ENCODE assay signal across 8 cellular contexts in the genomic region with DNA sequence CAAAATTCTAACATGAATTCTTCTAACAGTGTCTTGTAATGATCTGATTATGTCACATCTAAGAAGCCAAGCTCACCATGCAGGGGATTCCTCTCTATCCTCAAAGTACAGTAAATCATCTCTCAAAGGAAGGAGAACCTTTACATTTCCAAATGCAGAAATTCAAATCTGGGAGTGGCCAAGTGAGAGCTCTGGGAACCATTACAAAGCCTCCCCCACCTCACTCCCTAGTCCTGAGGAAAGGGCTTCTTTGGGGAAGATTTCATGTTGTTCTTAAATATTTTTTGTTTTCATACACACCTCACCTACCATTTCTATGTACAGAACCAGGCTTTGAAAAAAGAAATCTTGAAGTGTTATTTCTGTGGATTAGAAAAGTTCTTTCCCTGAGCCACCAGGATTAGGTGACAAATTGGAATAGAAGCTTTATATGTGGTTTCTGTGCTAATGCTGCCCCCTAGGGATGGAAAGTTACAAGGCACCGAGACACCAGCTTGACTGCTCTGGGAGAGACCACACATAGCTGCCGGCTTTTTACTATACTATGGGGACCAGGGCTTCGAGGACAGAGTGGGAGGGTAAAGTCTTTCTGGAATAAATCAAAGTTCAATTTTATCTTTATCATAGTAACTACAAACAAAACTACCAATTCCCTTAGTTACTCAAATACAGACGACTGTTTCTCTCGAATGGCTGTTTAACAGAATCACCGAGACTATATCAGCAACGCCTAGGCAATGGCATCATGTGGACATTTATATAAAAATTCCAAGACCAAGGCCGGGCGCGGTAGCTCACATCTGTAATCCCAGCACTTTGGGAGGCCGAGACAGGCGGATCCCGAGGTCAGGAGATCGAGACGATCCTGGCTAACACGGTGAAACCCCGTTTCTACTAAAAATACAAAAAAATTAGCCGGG.
DNase-seq lines count a peak whose midpoint lies in the region; ATAC-seq, FAIRE-seq and TF ChIP-seq lines count a peak whose summit lies in the region.

No MANE protein-coding gene starts in this region.

- no peak for TF ChIP-seq EP300 in GM12878 (IDR thresholded peaks at IDR 0.05; ENCODE audit: borderline replicate concordance in 1 of 2, control insufficient read depth in 1 of 2, low read depth in 2 of 2, low read length in 2 of 2)

- H3K27me3 ChIP-seq in GM12878 (replicated peaks in 1 of 2; ENCODE audit: control insufficient read depth in 2 of 2, insufficient read depth in 2 of 2, low read length in 1 of 2) (no peaks in the 10 kb centered on the region), small intestine (ENCODE audit: control insufficient read depth in 2 of 2, insufficient read depth in 2 of 2, low read length in 2 of 2) (no peaks in the 10 kb centered on the region)

- H3K79me2 ChIP-seq in GM12878 (ENCODE audit: control insufficient read depth, insufficient read depth, low read length) = no peaks in the 10 kb centered on the region; the same call in 1 of the 2 replicates

- SMC1A ChIA-PET in GM12878 (lab: Charles Lee; ENCODE audit: uncharacterized antibody, unreplicated experiment) = interaction anchor here (0.7 to 10.5 kb wide), 25 partner anchors 9 to 188 kb away, joined by 3 to 131 read pairs (median 3); no protein-coding TSS in a partner anchor

- BruUV-seq in GM12878 (replicated peaks; lab: Mats Ljungman, UMichigan) = no TSS peak

- RAD21 ChIA-PET in GM12878 (lab: Charles Lee; ENCODE audit: unreplicated experiment) = interaction anchor here (0.6 to 4.2 kb wide), 24 partner anchors 8 to 430 kb away, joined by 3 to 78 read pairs (median 4); no protein-coding TSS in a partner anchor

- TF ChIP-seq CTCF in GM13977 (IDR thresholded peaks at IDR 0.05; ENCODE audit: extremely low read depth, insufficient read depth, missing control alignments) (peak; percentile 74), GM12878 (IDR thresholded peaks at IDR 0.05 in 2 of 3, conservative IDR thresholded peaks at IDR 0.05 in 1 of 3; ENCODE audit: control insufficient read depth in 2 of 3, extremely low read depth in 1 of 3, insufficient read depth in 1 of 3, low read depth in 3 of 3, low read length in 3 of 3) (peak; percentile 71 to 90 (median 82))

- no peak overlapping the region for H3K9ac ChIP-seq in GM12878 (ENCODE audit: control insufficient read depth, insufficient read depth, low read length)

- H3K27ac ChIP-seq in GM12878 (ENCODE audit: control insufficient read depth, insufficient read depth) = no peak overlapping the region
- no peak overlapping the region for H3K27ac ChIP-seq in small intestine (ENCODE audit: low read depth in 1 of 2, low read length in 1 of 2)

- POLR2A ChIA-PET in GM12878 (lab: Charles Lee) = interaction anchor here (0.6 to 1.3 kb wide), 5 partner anchors 28 to 168 kb away, joined by 3 to 7 read pairs (median 4); no protein-coding TSS in a partner anchor

- H3K9me3 ChIP-seq in GM12878 (replicated peaks; ENCODE audit: control insufficient read depth, insufficient read depth, low read length) = no peaks in the 10 kb centered on the region
- H3K9me3 ChIP-seq in small intestine (ENCODE audit: control insufficient read depth, low read depth) = no peaks in the 10 kb centered on the region

- CTCF ChIA-PET in GM12878 (lab: Yijun Ruan, JAX) = interaction anchor here (0.6 to 8.0 kb wide), 43 partner anchors 9 to 887 kb away, joined by 3 to 150 read pairs (median 5); no protein-coding TSS in a partner anchor

- intact Hi-C loops in GM12878 (cut with micrococcal nuclease; ENCODE audit: unreplicated experiment) = loop anchor here (1.0 kb wide), 2 partner anchors 39 to 171 kb away; no protein-coding TSS in a partner anchor

- H3K4me3 ChIP-seq in GM12878 (no peak overlapping the region), small intestine (ENCODE audit: low read depth in 1 of 2, low read length in 2 of 2) (no peak overlapping the region)

- whole genome bisulfite sequencing in GM12878 (ENCODE audit: insufficient coverage, insufficient replicate concordance, low lambda C conversion rate, missing lambda C conversion rate) = 70% methylated on average over 18 of the region's 18 CpGs
- WGBS in small intestine, 3 donors = 70 to 73% (median 70%) methylated on average over 17 to 18 of the region's 18 CpGs

- H3K36me3 ChIP-seq in GM12878 (ENCODE audit: control insufficient read depth in 2 of 2, insufficient read depth in 2 of 2, low read length in 1 of 2) (peaks cover 15% of the 10 kb centered on the region in 2 experiments), small intestine (ENCODE audit: control insufficient read depth in 2 of 2, insufficient read depth in 2 of 2, low read length in 2 of 2) (no peaks in the 10 kb centered on the region)

- no peaks in the 10 kb centered on the region for H4K20me1 ChIP-seq in GM12878 (ENCODE audit: control insufficient read depth, insufficient read depth)

- ATAC-seq in GM12878 (peak; percentile 94), GM21528 (IDR thresholded peaks at IDR 0.05; ENCODE audit: low FRiP score, unreplicated experiment) (no peak)

- in situ Hi-C loops in GM13977 (cut with MboI; ENCODE audit: low pct_unique_long_range_greater_than_20kb, low sequenced_read_pairs, unreplicated experiment) = loop anchor here (10.0 kb wide), 1 partner anchor 171 kb away; no protein-coding TSS in a partner anchor
- in situ Hi-C loops in GM12878 (cut with MboI) = loop anchor here (5.0 kb wide), 1 partner anchor 173 kb away; no protein-coding TSS in a partner anchor

- no peak overlapping the region for H3K4me2 ChIP-seq in GM12878 (ENCODE audit: control insufficient read depth, insufficient read depth)

- H2AFZ ChIP-seq in GM12878 (ENCODE audit: control insufficient read depth, low read depth, low read length) = no peak overlapping the region

- TF ChIP-seq POLR2A in GM12878 (IDR thresholded peaks at IDR 0.05; ENCODE audit: low read depth, low read length) = no peak

- peaks cover 12% of the 10 kb centered on the region for H3K4me1 ChIP-seq in GM12878 (ENCODE audit: control insufficient read depth, insufficient read depth, low read length)
- H3K4me1 ChIP-seq in small intestine (ENCODE audit: control insufficient read depth in 2 of 2, insufficient read depth in 1 of 2, low read depth in 1 of 2, low read length in 1 of 2) = no peaks in the 10 kb centered on the region

- TF ChIP-seq RAD21 in GM12878 (IDR thresholded peaks at IDR 0.05; ENCODE audit: insufficient read depth, low read depth, low read length) = peak; percentile 88

- FAIRE-seq in GM12878 (lab: Jason Lieb, UNC) (peak; percentile 86), small intestine (lab: Jason Lieb, UNC) (no peak)

- DNase-seq in A172 (ENCODE audit: low spot score) (peak; percentile 88), GM13977 (ENCODE audit: low spot score) (peak; percentile 65), NCI-H2029 (lab: John Stamatoyannopoulos, UW) (peak; percentile 32), T-helper 22 cell (ENCODE audit: low read depth) (peak; percentile 24), GM12878 (ENCODE audit: low read depth, low spot score) (peak; percentile 53), iPS DF 4.7 (ENCODE audit: extremely low read depth, low spot score) (peak; percentile 72), small intestine (peak; percentile 78)

TF ChIP-seq in GM12878, 131 proteins besides CTCF, POLR2A, EP300 and RAD21:
- TF ChIP-seq RUNX3 (IDR thresholded peaks at IDR 0.05; ENCODE audit: low read length) = peak; percentile 72
- no peak for TF ChIP-seq NR2C1 (IDR thresholded peaks at IDR 0.05)
- peak; percentile 85 for TF ChIP-seq SMC3 (IDR thresholded peaks at IDR 0.05; ENCODE audit: borderline replicate concordance, low read length)
- no peak for TF ChIP-seq LARP7 (IDR thresholded peaks at IDR 0.05)
- no peak for TF ChIP-seq PAX5 (IDR thresholded peaks at IDR 0.05; ENCODE audit: borderline replicate concordance, low read depth, low read length)
- no peak for TF ChIP-seq NFXL1 (IDR thresholded peaks at IDR 0.05; ENCODE audit: borderline replicate concordance)
- 0 out of 2 replicates have a peak, but pooled peaks have one; percentile 13 for TF ChIP-seq YY1 (IDR thresholded peaks at IDR 0.05; ENCODE audit: low read depth, low read length)
TF ChIP-seq in GM12878: peak in this region for 3.

Comparison
In these comparisons a context has a peak if more than half of its experiments do, and no peak if none do; other contexts are left out.
1. DNase-seq: peak in every context shown above with its lines; median percentile 88 in A172; 78 in small intestine; 72 in iPS DF 4.7; 65 in GM13977; 53 in GM12878; 32 in NCI-H2029; 24 in T-helper 22 cell.